Comparison of ENCODE assay signal across 10 cellular contexts in genomic region chr10:19815036-19815435, GRCh38. TPM values are rescaled to one million over a fixed set of nuclear protein-coding genes. Genes with fewer than 3 reads are reported as not detected.
A peak's percentile ranks its signal among the peaks of the same experiment; 100 is the strongest.
DNase-seq lines count a peak whose midpoint lies in the region; ATAC-seq and TF ChIP-seq lines count a peak whose summit lies in the region.
"Had no signal": no experiment of that assay in that cellular context is flagged by ENCODE, and none has a peak within 500 bp of the region (broad histone marks: within the 10 kb centered on the region; RNA-seq: fewer than 3 reads in every experiment).

No MANE protein-coding gene starts in this region.

- no peaks in the 10 kb centered on the region for H3K36me3 ChIP-seq in KMS-11 (ENCODE audit: insufficient read depth)
- no peaks in the 10 kb centered on the region for H3K36me3 ChIP-seq in mesodermal cell (ENCODE audit: control insufficient read depth, insufficient read depth, low read length)

- H3K9ac ChIP-seq in KMS-11: peak overlapping the region; percentile 63; the same call in 1 of the 2 replicates

- H3K27me3 ChIP-seq in KMS-11 (ENCODE audit: insufficient read depth, low read depth): no peaks in the 10 kb centered on the region

- H3K4me1 ChIP-seq in KMS-11 (ENCODE audit: low read depth, poor library complexity, severe bottlenecking) (no peaks in the 10 kb centered on the region), mesodermal cell (ENCODE audit: control insufficient read depth, insufficient read depth, low read length, poor library complexity, severe bottlenecking) (no peaks in the 10 kb centered on the region)

- H3K9me3 ChIP-seq in mesodermal cell (ENCODE audit: control insufficient read depth, low read length): no peaks in the 10 kb centered on the region

- H2AFZ ChIP-seq in KMS-11 (ENCODE audit: low read depth): peak overlapping the region; percentile 80

- H3K4me2 ChIP-seq in KMS-11: peak overlapping the region; percentile 63

- 0% methylated on average over 5 of the region's 11 CpGs for WGBS in mesodermal cell (ENCODE audit: insufficient coverage in 2 of 2), 2 experiments

- DNase-seq in coronary artery (ENCODE audit: low spot score) (no peak), COLO668 (lab: John Stamatoyannopoulos, UW; ENCODE audit: unreplicated experiment) (no peak), DMS79 treated with DMSO at 0.1 percent for 48 hours (lab: John Stamatoyannopoulos, UW) (no peak)
- no peak for DNase-seq in NK-92 treated with Interleukin-12 subunit alpha and Interleukin-12 subunit beta, amount 100 ng/mL, for 24 hours (lab: John Stamatoyannopoulos, UW)
- DNase-seq: NCI-H187, T-helper 9 cell had no signal

- no peak for TF ChIP-seq CTCF in KMS-11 (conservative IDR thresholded peaks at IDR 0.05; ENCODE audit: low read depth, low read length)
- no peak for TF ChIP-seq CTCF in coronary artery (IDR thresholded peaks at IDR 0.05)

- no peaks in the 10 kb centered on the region for H4K20me1 ChIP-seq in KMS-11 (ENCODE audit: insufficient read depth)

- H3K27ac ChIP-seq in KMS-11: no peak overlapping the region
- H3K27ac ChIP-seq in coronary artery: peak overlapping the region; percentile 92 to 99
- H3K27ac ChIP-seq in mesodermal cell (ENCODE audit: low read depth, low read length, severe bottlenecking): no peak overlapping the region
- H3K27ac ChIP-seq in temporal lobe (ENCODE audit: low read depth, low read length): peak overlapping the region; percentile 70

- no peak for ATAC-seq in GM18517 (IDR thresholded peaks at IDR 0.05; ENCODE audit: unreplicated experiment)

- no peaks in the 10 kb centered on the region for H3K79me2 ChIP-seq in KMS-11 (ENCODE audit: insufficient read depth, low read depth)

- H3K4me3 ChIP-seq in KMS-11 (IDR thresholded peaks at IDR 0.05; ENCODE audit: insufficient read depth, low read depth, low read length) (no peak overlapping the region), coronary artery (peak overlapping the region; percentile 98), mesodermal cell (ENCODE audit: extremely low read depth, insufficient read depth, low read length, poor library complexity, severe bottlenecking) (peak overlapping the region; percentile 72)

RNA-seq across cellular contexts. Expression of gene PLXDC2, which starts 1.2 kb away (rescaled TPM):
- polyA plus RNA-seq in mesodermal cell (2013, experiment 1 of 2): 14.7 TPM
- polyA plus RNA-seq in mesodermal cell (2013, experiment 2 of 2): 12.5 TPM
- total RNA-seq in temporal lobe: 9.3 TPM

Comparison
In these comparisons a context has a peak if more than half of its experiments do, and no peak if none do; other contexts are left out.
1. H3K27ac ChIP-seq: peak in coronary artery (2 of 2) and temporal lobe (single experiment); none in KMS-11 (single experiment) and mesodermal cell (single experiment).